In genomic region chr3:192861972-192862371, GRCh38 we compare ENCODE assay signal across 22 cellular contexts. TPM values are rescaled to one million over a fixed set of nuclear protein-coding genes. Genes with fewer than 3 reads are reported as not detected.
DNase-seq lines count a peak whose midpoint lies in the region; ATAC-seq and TF ChIP-seq lines count a peak whose summit lies in the region.
"Had no signal": no experiment of that assay in that cellular context is flagged by ENCODE, and none has a peak within 500 bp of the region (broad histone marks: within the 10 kb centered on the region; RNA-seq: fewer than 3 reads in every experiment).

No MANE protein-coding gene starts in this region.

- WGBS in gastroesophageal sphincter (ENCODE audit: low coverage in 1 of 2), 2 donors: 71 to 86% methylated on average over 2 of the region's 2 CpGs

- H3K27ac ChIP-seq in gastroesophageal sphincter: no peak overlapping the region
- H3K27ac ChIP-seq: BLaER1, breast epithelium, tibial artery had no signal

- ATAC-seq in GM18858 (IDR thresholded peaks at IDR 0.05; ENCODE audit: unreplicated experiment): peak; percentile 48
- ATAC-seq in GM21367 (IDR thresholded peaks at IDR 0.05; ENCODE audit: unreplicated experiment): peak; percentile 44
- ATAC-seq in HG03175 (IDR thresholded peaks at IDR 0.05; ENCODE audit: unreplicated experiment): peak; percentile 41
- ATAC-seq in HG02973 (IDR thresholded peaks at IDR 0.05; ENCODE audit: unreplicated experiment): no peak
- ATAC-seq in gastroesophageal sphincter: no peak
- ATAC-seq: HCT116; natural killer cell treated with Interleukin-12 subunit alpha and Interleukin-12 subunit beta and Interleukin-15 and Interleukin-18, amount 100 ng/mL, for 72 hours; Right ventricle myocardium inferior had no signal

- no peaks in the 10 kb centered on the region for H3K36me3 ChIP-seq in gastroesophageal sphincter
- H3K36me3 ChIP-seq: BLaER1, breast epithelium, tibial artery had no signal

- POLR2A ChIA-PET in HEK293T (lab: Yijun Ruan, JAX): no interaction called here

- peaks cover 0 to 53% (median 6%) of the 10 kb centered on the region in 3 donors for H3K4me1 ChIP-seq in gastroesophageal sphincter
- H3K4me1 ChIP-seq: breast epithelium had no signal

- TF ChIP-seq EP300 in gastroesophageal sphincter (IDR thresholded peaks at IDR 0.05): no peak

- H3K9me3 ChIP-seq in gastroesophageal sphincter: no peaks in the 10 kb centered on the region
- H3K9me3 ChIP-seq: BLaER1, breast epithelium, tibial artery had no signal

- no peak for TF ChIP-seq CTCF in epithelial cell of esophagus (IDR thresholded peaks at IDR 0.05; ENCODE audit: insufficient read depth, low read depth, low read length, missing control alignments)
- TF ChIP-seq CTCF in gastroesophageal sphincter (IDR thresholded peaks at IDR 0.05): no peak

- no peak for TF ChIP-seq POLR2A in gastroesophageal sphincter (IDR thresholded peaks at IDR 0.05)

- H3K27me3 ChIP-seq in gastroesophageal sphincter: no peaks in the 10 kb centered on the region
- H3K27me3 ChIP-seq: BLaER1, breast epithelium, tibial artery had no signal

- peak; percentile 27 for DNase-seq in epithelial cell of esophagus (ENCODE audit: low read depth)
- DNase-seq in HEK293T (ENCODE audit: extremely low spot score): no peak
- DNase-seq: activated CD4-positive, alpha-beta T cell treated with anti-CD3 and anti-CD28 coated beads for 48 hours; activated effector memory CD4-positive, alpha-beta T cell treated with anti-CD3 and anti-CD28 coated beads, Interleukin-2, amount 50 U/mL, for 16 hours; DMS79 treated with DMSO at 0.1 percent for 48 hours; endodermal cell; foreskin fibroblast; IMR-90; mammary epithelial cell; NCI-H1092 treated with DMSO at 0.1 percent for 48 hours; T-helper 9 cell; tibial artery had no signal

- H3K4me3 ChIP-seq in epithelial cell of esophagus (ENCODE audit: low read length) (no peak overlapping the region), gastroesophageal sphincter (no peak overlapping the region)
- H3K4me3 ChIP-seq: BLaER1, breast epithelium, tibial artery had no signal

- CTCF ChIA-PET in HEK293T (lab: Yijun Ruan, JAX): no interaction called here

TF ChIP-seq in HEK293T, 16 proteins besides CTCF, POLR2A, EP300 and RAD21:
- no peak for TF ChIP-seq SP1 (IDR thresholded peaks at IDR 0.05)
- TF ChIP-seq FOXM1 (IDR thresholded peaks at IDR 0.05; ENCODE audit: borderline replicate concordance): no peak
- no peak for TF ChIP-seq TARDBP (IDR thresholded peaks at IDR 0.05)
- no peak for TF ChIP-seq FOXK2 (IDR thresholded peaks at IDR 0.05)
- no peak for TF ChIP-seq HDGF (IDR thresholded peaks at IDR 0.05; ENCODE audit: borderline replicate concordance)
- no peak for TF ChIP-seq L3MBTL2 (conservative IDR thresholded peaks at IDR 0.05)
- TF ChIP-seq BHLHE40 (IDR thresholded peaks at IDR 0.05; ENCODE audit: borderline replicate concordance): no peak
TF ChIP-seq in HEK293T: peak in this region for 0.

RNA-seq across cellular contexts. Expression of gene MB21D2, which starts 55.7 kb away (rescaled TPM):
- 10 to 100 TPM in 1 of 4 donors, 1 to 10 TPM in 3; 7.0 to 11.5 (median 9.3) TPM for total RNA-seq in gastroesophageal sphincter

Comparison
In these comparisons a context has a peak if more than half of its experiments do, and no peak if none do; other contexts are left out.
1. ATAC-seq: peak in GM18858 (single experiment), GM21367 (single experiment) and HG03175 (single experiment); none in HG02973 (single experiment) and gastroesophageal sphincter (single experiment).